Comparison of ENCODE assay signal across 1 cellular context in genomic region chr10:73590881-73591577, GRCh38.
TF ChIP-seq lines count a peak whose summit lies in the region.

TSS of gene USP54 (minus strand) at chr10:73591342. CDS start at chr10:73575658, 15,684 bp downstream.

TF ChIP-seq in K562, 482 proteins besides CTCF, POLR2A, EP300 and RAD21 (continued from another document):
- TF ChIP-seq MLLT1 (IDR thresholded peaks at IDR 0.05) (peak in 1 of 2 experiments; percentile 60; a peak in 1 of 4 replicates), SMARCE1 (IDR thresholded peaks at IDR 0.05) (peak; percentile 49; the same call in 1 of the 2 replicates), RNF2 (IDR thresholded peaks at IDR 0.05) (no peak), KDM1A (IDR thresholded peaks at IDR 0.05) (peak in 1 of 2 experiments; percentile 12; a peak in 1 of 4 replicates), DPF2 (IDR thresholded peaks at IDR 0.05) (peak; percentile 32; the same call in 1 of the 2 replicates), SMARCA5 (IDR thresholded peaks at IDR 0.05) (no peak), ZC3H8 (IDR thresholded peaks at IDR 0.05) (no peak), RCOR1 (IDR thresholded peaks at IDR 0.05; ENCODE audit: borderline replicate concordance in 1 of 2, low read depth in 2 of 2, low read length in 2 of 2) (peak in 1 of 2 experiments; percentile 65; a peak in 1 of 4 replicates), GABPA (tag; conservative IDR thresholded peaks at IDR 0.05; ENCODE audit: low read depth) (0 out of 2 replicates have a peak, but pooled peaks have one; percentile 12), DEAF1 (CRISPR knock-in tag; IDR thresholded peaks at IDR 0.05) (no peak), ARID4B (CRISPR knock-in tag; IDR thresholded peaks at IDR 0.05) (no peak), TFE3 (CRISPR knock-in tag; IDR thresholded peaks at IDR 0.05) (peak; percentile 49; the same call in 1 of the 2 replicates), SRF (CRISPR knock-in tag; IDR thresholded peaks at IDR 0.05) (no peak), CUX1 (CRISPR knock-in tag; IDR thresholded peaks at IDR 0.05) (0 out of 2 replicates have a peak, but pooled peaks have one; percentile 22), ZFPM2 (CRISPR knock-in tag; IDR thresholded peaks at IDR 0.05) (no peak), MEIS2 (IDR thresholded peaks at IDR 0.05; ENCODE audit: partially characterized antibody) (peak; percentile 19), ZNF766 (CRISPR knock-in tag; conservative IDR thresholded peaks at IDR 0.05) (peak; percentile 89), SMARCA4 (IDR thresholded peaks at IDR 0.05) (peak; percentile 70), CBFA2T3 (IDR thresholded peaks at IDR 0.05) (0 out of 2 replicates have a peak, but pooled peaks have one; percentile 26), GATAD2A (IDR thresholded peaks at IDR 0.05) (peak; percentile 86; the same call in 1 of the 2 replicates), SOX6 (IDR thresholded peaks at IDR 0.05) (peak; percentile 90), JUND (IDR thresholded peaks at IDR 0.05; ENCODE audit: borderline replicate concordance, low read depth, low read length) (peak; percentile 43; the same call in 1 of the 2 replicates), JUND (tag; IDR thresholded peaks at IDR 0.05; ENCODE audit: borderline replicate concordance, low read depth, low read length) (0 out of 3 replicates have a peak, but pooled peaks have one; percentile 4), SREBF2 (CRISPR knock-in tag; IDR thresholded peaks at IDR 0.05) (no peak), ZNF644 (tag; IDR thresholded peaks at IDR 0.05; ENCODE audit: low read depth) (0 out of 2 replicates have a peak, but pooled peaks have one; percentile 14), SIN3A (IDR thresholded peaks at IDR 0.05; ENCODE audit: borderline replicate concordance in 2 of 2, control insufficient read depth in 1 of 2, low read depth in 2 of 2, low read length in 2 of 2) (no peak), ZNF134 (CRISPR knock-in tag; conservative IDR thresholded peaks at IDR 0.05) (no peak), ZNF584 (CRISPR knock-in tag; IDR thresholded peaks at IDR 0.05; ENCODE audit: low read depth) (no peak; the same call in 1 of the 2 replicates), ELF4 (CRISPR knock-in tag; IDR thresholded peaks at IDR 0.05) (peak; percentile 90), BACH1 (tag; IDR thresholded peaks at IDR 0.05) (peak; percentile 21; the same call in 1 of the 2 replicates), PHF20 (IDR thresholded peaks at IDR 0.05; ENCODE audit: partially characterized antibody) (no peak), PYGO2 (tag; IDR thresholded peaks at IDR 0.05) (no peak), ZNF696 (CRISPR knock-in tag; conservative IDR thresholded peaks at IDR 0.05) (no peak), ZNF124 (CRISPR knock-in tag; IDR thresholded peaks at IDR 0.05) (no peak), RNF219 (CRISPR knock-in tag; IDR thresholded peaks at IDR 0.05) (no peak), LARP7 (IDR thresholded peaks at IDR 0.05) (no peak), ZNF785 (CRISPR knock-in tag; IDR thresholded peaks at IDR 0.05) (no peak), NONO (IDR thresholded peaks at IDR 0.05; ENCODE audit: low read depth in 2 of 2, low read length in 1 of 2) (peak in 1 of 2 experiments; percentile 31; a peak in 1 of 4 replicates), ZNF655 (CRISPR knock-in tag; IDR thresholded peaks at IDR 0.05) (no peak), NCOR1 (IDR thresholded peaks at IDR 0.05) (peak; percentile 18; the same call in 1 of the 2 replicates), SIRT6 (IDR thresholded peaks at IDR 0.05; ENCODE audit: low read depth, low read length) (no peak)
- TF ChIP-seq, protein P1, sequence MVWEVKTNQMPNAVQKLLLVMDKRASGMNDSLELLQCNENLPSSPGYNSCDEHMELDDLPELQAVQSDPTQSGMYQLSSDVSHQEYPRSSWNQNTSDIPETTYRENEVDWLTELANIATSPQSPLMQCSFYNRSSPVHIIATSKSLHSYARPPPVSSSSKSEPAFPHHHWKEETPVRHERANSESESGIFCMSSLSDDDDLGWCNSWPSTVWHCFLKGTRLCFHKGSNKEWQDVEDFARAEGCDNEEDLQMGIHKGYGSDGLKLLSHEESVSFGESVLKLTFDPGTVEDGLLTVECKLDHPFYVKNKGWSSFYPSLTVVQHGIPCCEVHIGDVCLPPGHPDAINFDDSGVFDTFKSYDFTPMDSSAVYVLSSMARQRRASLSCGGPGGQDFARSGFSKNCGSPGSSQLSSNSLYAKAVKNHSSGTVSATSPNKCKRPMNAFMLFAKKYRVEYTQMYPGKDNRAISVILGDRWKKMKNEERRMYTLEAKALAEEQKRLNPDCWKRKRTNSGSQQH (CRISPR knock-in tag; IDR thresholded peaks at IDR 0.05): peak; percentile 55; the same call in 1 of the 2 replicates
- TF ChIP-seq, protein P2, sequence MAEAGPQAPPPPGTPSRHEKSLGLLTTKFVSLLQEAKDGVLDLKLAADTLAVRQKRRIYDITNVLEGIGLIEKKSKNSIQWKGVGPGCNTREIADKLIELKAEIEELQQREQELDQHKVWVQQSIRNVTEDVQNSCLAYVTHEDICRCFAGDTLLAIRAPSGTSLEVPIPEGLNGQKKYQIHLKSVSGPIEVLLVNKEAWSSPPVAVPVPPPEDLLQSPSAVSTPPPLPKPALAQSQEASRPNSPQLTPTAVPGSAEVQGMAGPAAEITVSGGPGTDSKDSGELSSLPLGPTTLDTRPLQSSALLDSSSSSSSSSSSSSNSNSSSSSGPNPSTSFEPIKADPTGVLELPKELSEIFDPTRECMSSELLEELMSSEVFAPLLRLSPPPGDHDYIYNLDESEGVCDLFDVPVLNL (CRISPR knock-in tag; IDR thresholded peaks at IDR 0.05; ENCODE audit: low read depth): no peak
TF ChIP-seq in K562: peak in this region for 42.
